Comparison of ENCODE assay signal across 26 cellular contexts in the genomic region with DNA sequence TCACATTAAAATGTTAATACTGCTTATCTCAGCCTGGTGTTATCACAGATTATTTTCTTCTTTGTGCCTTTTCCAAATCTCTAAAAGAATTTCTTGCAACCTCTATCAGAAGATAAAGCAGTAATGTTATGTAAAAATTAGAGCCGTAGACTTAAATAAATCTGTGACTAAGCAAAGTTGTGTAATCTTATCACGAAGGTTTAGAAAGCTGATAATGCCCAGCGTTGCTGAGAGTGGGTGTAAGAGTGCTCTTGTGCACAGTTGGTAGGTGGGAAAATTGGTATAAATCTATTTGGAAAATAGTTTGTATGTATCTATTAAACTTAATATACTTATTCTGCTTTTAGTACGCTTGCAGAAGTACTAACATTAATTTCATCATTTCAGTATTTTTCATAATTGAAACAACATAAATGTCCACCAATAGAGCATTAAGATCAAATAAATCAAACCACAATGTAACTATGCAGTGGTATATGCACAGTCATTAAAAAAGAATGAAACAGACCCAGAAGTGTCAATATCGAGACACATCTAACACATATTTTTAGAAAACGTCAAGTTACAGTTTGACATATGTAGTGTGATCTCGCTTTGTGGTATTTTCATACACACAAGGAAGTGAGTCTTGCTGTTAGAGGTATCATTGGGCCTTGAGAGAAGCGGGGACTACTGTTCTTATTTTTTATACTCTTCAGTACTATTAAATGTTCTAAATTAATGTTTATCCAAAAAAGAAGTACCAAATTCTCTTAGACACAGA. TPM values are rescaled to one million over a fixed set of nuclear protein-coding genes. Genes with fewer than 3 reads are reported as not detected.
DNase-seq lines count a peak whose midpoint lies in the region; ATAC-seq, FAIRE-seq and TF ChIP-seq lines count a peak whose summit lies in the region.
"Had no signal": no experiment of that assay in that cellular context is flagged by ENCODE, and none has a peak within 500 bp of the region (broad histone marks: within the 10 kb centered on the region; RNA-seq: fewer than 3 reads in every experiment).

No MANE protein-coding gene starts in this region.

- no peak overlapping the region for H3K4ac ChIP-seq in mesendoderm (ENCODE audit: low read depth, low read length)

- H3K4me1 ChIP-seq in endothelial cell of umbilical vein (ENCODE audit: control insufficient read depth, extremely low read depth, insufficient read depth, low read length) (no peaks in the 10 kb centered on the region), mesendoderm (ENCODE audit: control insufficient read depth, low read depth, low read length) (no peaks in the 10 kb centered on the region)
- H3K4me1 ChIP-seq: BLaER1, HAP-1 had no signal

- peak; percentile 49 for DNase-seq in HS-27A (ENCODE audit: low read depth)
- no peak for DNase-seq in endothelial cell of umbilical vein (ENCODE audit: low read depth, low spot score)
- DNase-seq in mesendoderm: peak; percentile 48
- no peak for DNase-seq in middle frontal gyrus (ENCODE audit: extremely low spot score, low spot score)
- no peak for DNase-seq in activated CD4-positive, alpha-beta T cell treated with anti-CD3 and anti-CD28 coated beads for 48 hours
- DNase-seq in NCI-H2107 (lab: John Stamatoyannopoulos, UW): no peak
- DNase-seq: CD4-positive, alpha-beta memory T cell; DMS153; GDM1; GM23248; KBM-7; NCI-H1092; NCI-H146; NCI-H2029 treated with DMSO at 0.1 percent for 48 hours; NCI-H2171 treated with DMSO at 0.1 percent for 48 hours; SHP77 had no signal

- H3K4me3 ChIP-seq in endothelial cell of umbilical vein (replicated peaks in 1 of 3; ENCODE audit: insufficient read depth in 1 of 3, low read depth in 1 of 3, low read length in 3 of 3) (no peak overlapping the region), mesendoderm (ENCODE audit: low read length) (no peak overlapping the region)
- H3K4me3 ChIP-seq: BLaER1, GM23248, HAP-1, SK-N-MC had no signal

- FAIRE-seq in endothelial cell of umbilical vein (lab: Jason Lieb, UNC): peak; percentile 56

- no peak overlapping the region for H4K8ac ChIP-seq in mesendoderm (ENCODE audit: low read depth, low read length)

- H3K56ac ChIP-seq in mesendoderm (ENCODE audit: low read length): no peak overlapping the region

- H2AK5ac ChIP-seq in mesendoderm (ENCODE audit: low read length): no peak overlapping the region

- H3K79me1 ChIP-seq in mesendoderm (ENCODE audit: low read length): no peaks in the 10 kb centered on the region

- H3K9ac ChIP-seq in endothelial cell of umbilical vein (replicated peaks; ENCODE audit: extremely low read depth, insufficient read depth, low read length): no peak overlapping the region
- no peak overlapping the region for H3K9ac ChIP-seq in mesendoderm (ENCODE audit: low read length)
- H3K9ac ChIP-seq: BLaER1, GM23248 had no signal

- no peak for ATAC-seq in HG03095 (IDR thresholded peaks at IDR 0.05; ENCODE audit: unreplicated experiment)

- H3K27ac ChIP-seq in VCaP (peak overlapping the region; percentile 64), endothelial cell of umbilical vein (ENCODE audit: insufficient read depth, low read depth, low read length) (no peak overlapping the region), mesendoderm (ENCODE audit: low read depth, low read length) (no peak overlapping the region)
- H3K27ac ChIP-seq: BLaER1, GM23248, SK-N-MC had no signal

- no peak overlapping the region for H2AFZ ChIP-seq in endothelial cell of umbilical vein (ENCODE audit: low read depth, low read length)
- H2AFZ ChIP-seq: GM23248 had no signal

- POLR2A ChIA-PET in endothelial cell of umbilical vein (lab: Charles Lee): no interaction called here

- H3K36me3 ChIP-seq in endothelial cell of umbilical vein (ENCODE audit: control insufficient read depth in 2 of 2, extremely low read depth in 1 of 2, insufficient read depth in 2 of 2, low read length in 2 of 2) (no peaks in the 10 kb centered on the region), mesendoderm (ENCODE audit: control insufficient read depth, insufficient read depth, low read length) (no peaks in the 10 kb centered on the region)
- H3K36me3 ChIP-seq: BLaER1, HAP-1 had no signal

- no peak overlapping the region for H3K4me2 ChIP-seq in endothelial cell of umbilical vein (ENCODE audit: insufficient read depth, low read length)
- H3K4me2 ChIP-seq in mesendoderm (ENCODE audit: low read length): no peak overlapping the region
- H3K4me2 ChIP-seq: BLaER1 had no signal

- H3K9me1 ChIP-seq in endothelial cell of umbilical vein (replicated peaks; ENCODE audit: control insufficient read depth, extremely low read depth, insufficient read depth, low read length): no peaks in the 10 kb centered on the region

- no CpG with 5 or more reads among the region's 8 CpGs for WGBS in mesendoderm (ENCODE audit: extremely low coverage, insufficient coverage, low lambda C conversion rate)

- H3K23ac ChIP-seq in mesendoderm (ENCODE audit: low read length): no peak overlapping the region

- dilution Hi-C loops in endothelial cell of umbilical vein (cut with MboI; ENCODE audit: extremely low pct_ligation_motif_present, low sequenced_read_pairs): no loop called here

- no peaks in the 10 kb centered on the region for H4K20me1 ChIP-seq in endothelial cell of umbilical vein (replicated peaks; ENCODE audit: control insufficient read depth, extremely low read depth, insufficient read depth, low read length)
- H4K20me1 ChIP-seq: BLaER1 had no signal

- H2BK15ac ChIP-seq in mesendoderm (replicated peaks; ENCODE audit: low read depth): no peak overlapping the region

- H2BK5ac ChIP-seq in mesendoderm (ENCODE audit: low read length): no peak overlapping the region

- intact Hi-C loops in endothelial cell of umbilical vein (cut with micrococcal nuclease): no loop called here

- H3K79me2 ChIP-seq in endothelial cell of umbilical vein (ENCODE audit: control insufficient read depth, insufficient read depth, low read length): no peaks in the 10 kb centered on the region
- no peaks in the 10 kb centered on the region for H3K79me2 ChIP-seq in mesendoderm (ENCODE audit: control insufficient read depth, insufficient read depth, low read length)

- no peak for TF ChIP-seq POLR2A in endothelial cell of umbilical vein (IDR thresholded peaks at IDR 0.05; ENCODE audit: low read depth, low read length)

- no peaks in the 10 kb centered on the region for H3K9me3 ChIP-seq in endothelial cell of umbilical vein (replicated peaks; ENCODE audit: control insufficient read depth, insufficient read depth, low read length)
- H3K9me3 ChIP-seq: BLaER1, HAP-1 had no signal

- CTCF ChIA-PET in endothelial cell of umbilical vein (lab: Charles Lee): no interaction called here

- TF ChIP-seq CTCF in VCaP (conservative IDR thresholded peaks at IDR 0.05) (no peak), endothelial cell of umbilical vein (IDR thresholded peaks at IDR 0.05; ENCODE audit: extremely low read depth in 1 of 2, insufficient read depth in 1 of 2, low read depth in 1 of 2, low read length in 2 of 2) (no peak)

- H3K18ac ChIP-seq in mesendoderm (ENCODE audit: low read length): no peak overlapping the region

- no peak overlapping the region for H4K5ac ChIP-seq in mesendoderm (ENCODE audit: low read length)

- H3K27me3 ChIP-seq in endothelial cell of umbilical vein (ENCODE audit: control insufficient read depth in 2 of 2, insufficient read depth in 2 of 2, low read length in 2 of 2) (no peaks in the 10 kb centered on the region), mesendoderm (ENCODE audit: insufficient read depth, low read length, poor library complexity) (no peaks in the 10 kb centered on the region)
- H3K27me3 ChIP-seq: BLaER1 had no signal

- BruUV-seq in endothelial cell of umbilical vein (replicated peaks; lab: Mats Ljungman, UMichigan): no TSS peak

- no peak overlapping the region for H2BK120ac ChIP-seq in mesendoderm (ENCODE audit: low read depth, low read length)

TF ChIP-seq in endothelial cell of umbilical vein, 7 proteins besides CTCF, POLR2A, EP300 and RAD21:
- no peak for TF ChIP-seq JUN (IDR thresholded peaks at IDR 0.05; ENCODE audit: borderline replicate concordance, insufficient read depth, insufficient read length, low read depth)
- no peak for TF ChIP-seq MYC (IDR thresholded peaks at IDR 0.05; ENCODE audit: low read depth, low read length)
- no peak for TF ChIP-seq FOS (IDR thresholded peaks at IDR 0.05; ENCODE audit: borderline replicate concordance, insufficient read depth, low read length)
- no peak for TF ChIP-seq EZH2 (IDR thresholded peaks at IDR 0.05; ENCODE audit: borderline replicate concordance, low read depth, low read length, severe bottlenecking)
- TF ChIP-seq, protein P1, sequence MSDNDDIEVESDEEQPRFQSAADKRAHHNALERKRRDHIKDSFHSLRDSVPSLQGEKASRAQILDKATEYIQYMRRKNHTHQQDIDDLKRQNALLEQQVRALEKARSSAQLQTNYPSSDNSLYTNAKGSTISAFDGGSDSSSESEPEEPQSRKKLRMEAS (IDR thresholded peaks at IDR 0.05; ENCODE audit: insufficient read depth, insufficient read length): no peak
- TF ChIP-seq GATA2 (IDR thresholded peaks at IDR 0.05; ENCODE audit: insufficient read depth, insufficient read length, low read depth, low read length): no peak
- TF ChIP-seq POLR2AphosphoS5 (IDR thresholded peaks at IDR 0.05; ENCODE audit: insufficient read depth, low read depth, low read length): no peak

RNA-seq across cellular contexts. Expression of a gene that starts 54.4 kb away (rescaled TPM):
- total RNA-seq in endothelial cell of umbilical vein: not detected in 2 replicates
- polyA plus RNA-seq in endothelial cell of umbilical vein: not detected in 2 replicates
- not detected in 2 replicates for polyA plus RNA-seq in endothelial cell of umbilical vein (2011; cell fraction: cytosol; rRNA removed)
- not detected in 2 replicates for polyA plus RNA-seq in endothelial cell of umbilical vein (2011; cell fraction: nucleus; rRNA removed)
- polyA plus RNA-seq in endothelial cell of umbilical vein (2012): not detected in 2 replicates
- not detected in 2 replicates for polyA minus RNA-seq in endothelial cell of umbilical vein
- not detected for polyA minus RNA-seq in endothelial cell of umbilical vein (2011; cell fraction: cytosol; rRNA and poly(A)+ RNA removed)
- polyA minus RNA-seq in endothelial cell of umbilical vein (2011; cell fraction: nucleus; rRNA and poly(A)+ RNA removed): not detected in 2 replicates
- polyA plus RNA-seq in mesendoderm (2013, experiment 1 of 2): not detected
- polyA plus RNA-seq in mesendoderm (2013, experiment 2 of 2): not detected
- total RNA-seq: A673; CD4-positive, alpha-beta memory T cell; Daoy; GM23248; NCI-H460; OCI-LY7; RPMI7951 had no signal
- polyA plus RNA-seq: CD4-positive, alpha-beta memory T cell; GM23248 had no signal

Comparison
In these comparisons a context has a peak if more than half of its experiments do, and no peak if none do; other contexts are left out.
1. DNase-seq: peak in HS-27A (single experiment) and mesendoderm (single experiment); none in endothelial cell of umbilical vein (single experiment), middle frontal gyrus (single experiment), activated CD4-positive, alpha-beta T cell treated with anti-CD3 and anti-CD28 coated beads for 48 hours (single experiment) and NCI-H2107 (single experiment).